In the genomic region with DNA sequence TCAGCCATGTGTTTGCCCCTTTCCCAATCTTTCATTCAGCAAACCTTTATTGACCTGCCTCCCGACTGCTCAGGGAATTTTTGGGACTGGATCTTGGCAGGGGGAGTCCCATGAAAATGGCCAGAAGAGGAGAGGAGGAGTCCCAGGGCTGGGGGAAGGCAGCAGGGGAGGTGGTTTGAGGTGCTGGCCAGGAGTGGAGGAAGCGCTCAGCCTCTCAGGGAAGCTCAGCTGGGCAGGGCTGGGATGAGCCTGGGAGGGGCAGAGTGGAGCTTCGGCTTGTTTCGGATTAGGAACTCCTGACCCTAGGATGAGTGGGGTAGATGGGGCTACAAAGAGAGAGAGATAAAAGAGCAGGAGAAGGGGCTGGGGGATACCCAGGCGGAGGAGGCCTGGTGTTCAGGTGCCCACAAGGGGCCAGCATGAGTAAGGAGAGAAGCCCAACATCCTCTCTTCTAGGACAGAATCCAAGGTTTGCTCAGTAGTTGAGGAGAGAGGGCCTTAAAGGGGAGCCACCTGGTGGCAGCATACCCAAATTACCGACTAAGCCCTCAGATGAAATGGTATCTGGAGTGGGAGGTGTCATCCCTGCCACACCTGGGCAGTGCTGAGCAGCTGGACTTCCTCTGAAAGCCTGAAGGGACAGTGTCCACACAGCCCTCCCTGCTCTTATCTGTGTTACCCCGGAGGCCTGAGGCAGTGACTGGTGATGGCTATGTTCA, we compare ENCODE assay signal across 10 cellular contexts.
DNase-seq lines count a peak whose midpoint lies in the region; ATAC-seq, FAIRE-seq and TF ChIP-seq lines count a peak whose summit lies in the region.
"Had no signal": no experiment of that assay in that cellular context is flagged by ENCODE, and none has a peak within 500 bp of the region (broad histone marks: within the 10 kb centered on the region; RNA-seq: fewer than 3 reads in every experiment).

No MANE protein-coding gene starts in this region.

- no peak for TF ChIP-seq POLR2A in uterus (IDR thresholded peaks at IDR 0.05)

- DNase-seq in 8988T = peak; percentile 90
- DNase-seq in EL = peak; percentile 53
- DNase-seq in NCI-H2029 (lab: John Stamatoyannopoulos, UW) = peak; percentile 69
- no peak for DNase-seq in astrocyte (ENCODE audit: low read depth)
- DNase-seq in lung (ENCODE audit: low spot score) = no peak
- DNase-seq in NCI-H128 (lab: John Stamatoyannopoulos, UW; ENCODE audit: unreplicated experiment) = no peak
- no peak for DNase-seq in uterus

- intact Hi-C loops in uterus (cut with DNase I; ENCODE audit: low total_unique reads) = no loop called here

- peak; percentile 19 for TF ChIP-seq CTCF in astrocyte (IDR thresholded peaks at IDR 0.05; ENCODE audit: insufficient read depth, low read depth, low read length)
- TF ChIP-seq CTCF in lung (IDR thresholded peaks at IDR 0.05; ENCODE audit: control extremely low read depth, extremely low read depth) = no peak
- TF ChIP-seq CTCF in uterus (IDR thresholded peaks at IDR 0.05) = no peak

- ATAC-seq in lung (ENCODE audit: insufficient read depth, low FRiP score) (peak; percentile 12), GM19395 (IDR thresholded peaks at IDR 0.05; ENCODE audit: unreplicated experiment) (no peak)

- H4K20me1 ChIP-seq in astrocyte (ENCODE audit: insufficient read depth, low read length) = no peaks in the 10 kb centered on the region

- no peak overlapping the region for H3K27ac Mint-ChIP-seq in astrocyte (ENCODE audit: unreplicated experiment)
- H3K27ac Mint-ChIP-seq: stimulated activated naive CD8-positive, alpha-beta T cell treated with anti-CD3 and anti-CD28 coated beads, Interleukin-15, Interleukin-2, amounts not matched to agents 100 ng/mL and 50 ng/mL, for 24 hours had no signal

- H3K9me3 ChIP-seq in astrocyte (ENCODE audit: insufficient read depth, low read depth, low read length) (no peaks in the 10 kb centered on the region), lung (ENCODE audit: control insufficient read depth in 2 of 2, insufficient read depth in 1 of 2, low read length in 1 of 2) (no peaks in the 10 kb centered on the region), uterus (no peaks in the 10 kb centered on the region)
- H3K9me3 ChIP-seq: HAP-1 had no signal

- H3K4me1 ChIP-seq in astrocyte (ENCODE audit: insufficient read depth, low read length) (peaks cover 5% of the 10 kb centered on the region), lung (ENCODE audit: control insufficient read depth in 2 of 2, insufficient read depth in 2 of 2, low read length in 2 of 2) (peaks cover 0 to 2% of the 10 kb centered on the region in 2 donors), uterus (peaks cover 0 to 4% of the 10 kb centered on the region in 2 donors)
- H3K4me1 ChIP-seq: HAP-1 had no signal

- H3K36me3 Mint-ChIP-seq in astrocyte (ENCODE audit: low read depth, unreplicated experiment) = no peaks in the 10 kb centered on the region

- no peak overlapping the region for H3K4me2 ChIP-seq in astrocyte (ENCODE audit: low read length)

- no peak overlapping the region for H3K9ac ChIP-seq in astrocyte (ENCODE audit: low read length)

- peaks cover 81% of the 10 kb centered on the region for H3K27me3 Mint-ChIP-seq in astrocyte (ENCODE audit: low read depth, unreplicated experiment)

- H3K36me3 ChIP-seq in astrocyte (ENCODE audit: insufficient read depth, low read length) (no peaks in the 10 kb centered on the region), lung (ENCODE audit: control insufficient read depth in 2 of 2, insufficient read depth in 2 of 2, low read length in 2 of 2) (no peaks in the 10 kb centered on the region), uterus (no peaks in the 10 kb centered on the region)
- H3K36me3 ChIP-seq: HAP-1 had no signal

- no peaks in the 10 kb centered on the region for H3K9me3 Mint-ChIP-seq in astrocyte (ENCODE audit: unreplicated experiment)
- H3K9me3 Mint-ChIP-seq: stimulated activated naive CD8-positive, alpha-beta T cell treated with anti-CD3 and anti-CD28 coated beads, Interleukin-15, Interleukin-2, amounts not matched to agents 100 ng/mL and 50 ng/mL, for 24 hours had no signal

- no peak for FAIRE-seq in astrocyte (lab: Jason Lieb, UNC)

- no peaks in the 10 kb centered on the region for H3K79me2 ChIP-seq in astrocyte (ENCODE audit: insufficient read depth, low read length)

- H2AFZ ChIP-seq in astrocyte (ENCODE audit: low read depth, low read length) = no peak overlapping the region

- H3K27ac ChIP-seq in astrocyte (ENCODE audit: low read depth, low read length) (no peak overlapping the region), lung (ENCODE audit: low read depth in 1 of 2, low read length in 1 of 2) (no peak overlapping the region), uterus (no peak overlapping the region)

- no peak overlapping the region for H3K4me3 ChIP-seq in astrocyte (ENCODE audit: insufficient read depth, low read depth, low read length)
- no peak overlapping the region for H3K4me3 ChIP-seq in lung
- H3K4me3 ChIP-seq in uterus = no peak overlapping the region
- H3K4me3 ChIP-seq: HAP-1 had no signal

- no peak overlapping the region for H3K4me3 Mint-ChIP-seq in astrocyte (ENCODE audit: unreplicated experiment)
- H3K4me3 Mint-ChIP-seq: stimulated activated naive CD8-positive, alpha-beta T cell treated with anti-CD3 and anti-CD28 coated beads, Interleukin-15, Interleukin-2, amounts not matched to agents 100 ng/mL and 50 ng/mL, for 24 hours had no signal

- peaks cover 17% of the 10 kb centered on the region for H3K27me3 ChIP-seq in astrocyte (ENCODE audit: insufficient read depth, low read length)
- no peaks in the 10 kb centered on the region for H3K27me3 ChIP-seq in lung (ENCODE audit: control insufficient read depth, insufficient read depth)
- H3K27me3 ChIP-seq in uterus = no peaks in the 10 kb centered on the region

- WGBS in lung, 2 donors = 76 to 78% methylated on average over 7 of the region's 7 CpGs

- H3K4me1 Mint-ChIP-seq in astrocyte (ENCODE audit: low read depth, unreplicated experiment) = no peaks in the 10 kb centered on the region

Comparison
In these comparisons a context has a peak if more than half of its experiments do, and no peak if none do; other contexts are left out.
1. DNase-seq: peak in 8988T (single experiment), EL (single experiment) and NCI-H2029 (single experiment); none in astrocyte (single experiment), lung (single experiment), NCI-H128 (single experiment) and uterus (0 of 2).